ENCODE assay signal across 27 cellular contexts in the genomic region with DNA sequence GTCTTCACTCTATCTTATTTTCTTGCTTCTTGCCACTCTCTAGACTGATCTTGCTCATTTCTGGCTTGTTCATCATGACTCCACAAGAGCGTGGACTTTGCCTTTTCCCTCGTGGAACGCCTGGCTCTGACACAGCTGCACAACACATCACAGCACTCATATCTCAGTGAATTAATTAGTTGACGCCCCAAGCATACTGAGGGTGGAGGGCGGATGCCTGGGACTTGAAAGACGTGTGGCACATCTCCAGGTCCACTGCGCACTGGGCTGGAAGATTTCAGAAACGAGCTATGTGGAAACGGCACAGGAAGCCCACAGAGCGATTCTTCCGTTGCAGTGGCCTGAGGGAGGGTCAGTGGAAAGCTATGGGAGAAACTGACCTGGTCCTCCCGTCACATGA.
"Had no signal": no experiment of that assay in that cellular context is flagged by ENCODE, and none has a peak within 500 bp of the region (broad histone marks: within the 10 kb centered on the region; RNA-seq: fewer than 3 reads in every experiment).

No MANE protein-coding gene starts in this region.

- H3K4me3 ChIP-seq: adrenal gland, ascending aorta, pancreas, SJCRH30, smooth muscle cell, thoracic aorta, upper lobe of left lung had no signal

- DNase-seq: activated CD4-positive, alpha-beta T cell treated with anti-CD3 and anti-CD28 coated beads for 1 hour; activated CD4-positive, alpha-beta T cell treated with anti-CD3 and anti-CD28 coated beads, Interleukin-2, amount 50 U/mL, for 1 hour; activated gamma-delta T cell treated with Interleukin-2 at 50 U/mL for 16 hours; activated T-cell treated with anti-CD3 and anti-CD28 coated beads, Interleukin-2, amount 50 U/mL, for 1 hour; adrenal gland; brain microvascular endothelial cell; central memory CD4-positive, alpha-beta T cell; dermis blood vessel endothelial cell; effector memory CD4-positive, alpha-beta T cell; foreskin melanocyte; hypothalamus; islet precursor cell; naive thymus-derived CD4-positive, alpha-beta T cell; pancreas; SJCRH30; stimulated activated CD4-positive, alpha-beta T cell treated with anti-CD3 and anti-CD28 coated beads, Interleukin-15, amount 100 ng/mL, for 24 hours; T-cell; T-helper 9 cell; upper lobe of left lung had no signal

- H3K27ac Mint-ChIP-seq: activated naive CD8-positive, alpha-beta T cell; memory B cell; stimulated activated memory B cell treated with anti-CD40 and anti-IgM and Interleukin-4, amounts not matched to agents 10 μg/mL and 1 μg/mL and 100 μg/mL, for 72 hours; T-cell had no signal

- ATAC-seq: naive thymus-derived CD4-positive, alpha-beta T cell; sciatic nerve; stimulated activated memory B cell treated with anti-CD40 and anti-IgM and Interleukin-4, amounts not matched to agents 10 μg/mL and 1 μg/mL and 100 μg/mL, for 72 hours; T-cell had no signal

- H3K27me3 Mint-ChIP-seq: activated naive CD8-positive, alpha-beta T cell had no signal

- H3K36me3 Mint-ChIP-seq: activated naive CD8-positive, alpha-beta T cell; memory B cell; stimulated activated memory B cell treated with anti-CD40 and anti-IgM and Interleukin-4, amounts not matched to agents 10 μg/mL and 1 μg/mL and 100 μg/mL, for 72 hours; T-cell had no signal

- H3K27me3 ChIP-seq: adrenal gland, ascending aorta, brain microvascular endothelial cell, pancreas, upper lobe of left lung had no signal

- H3K36me3 ChIP-seq: adrenal gland, ascending aorta, brain microvascular endothelial cell, neutrophil, pancreas, SJCRH30, thoracic aorta, upper lobe of left lung had no signal

- H3K9me3 Mint-ChIP-seq: memory B cell; stimulated activated memory B cell treated with anti-CD40 and anti-IgM and Interleukin-4, amounts not matched to agents 10 μg/mL and 1 μg/mL and 100 μg/mL, for 72 hours; T-cell had no signal

- H3K9me3 ChIP-seq: adrenal gland, ascending aorta, neutrophil, pancreas, SJCRH30, thoracic aorta, upper lobe of left lung had no signal

- H3K4me1 Mint-ChIP-seq: T-cell had no signal

- H3K27ac ChIP-seq: adrenal gland, ascending aorta, brain microvascular endothelial cell, neutrophil, pancreas, SJCRH30, thoracic aorta, upper lobe of left lung had no signal

- H3K4me2 ChIP-seq: smooth muscle cell had no signal

- H3K4me3 Mint-ChIP-seq: activated naive CD8-positive, alpha-beta T cell; memory B cell; naive thymus-derived CD4-positive, alpha-beta T cell; stimulated activated memory B cell treated with anti-CD40 and anti-IgM and Interleukin-4, amounts not matched to agents 10 μg/mL and 1 μg/mL and 100 μg/mL, for 72 hours; T-cell had no signal

- H3K4me1 ChIP-seq: adrenal gland, ascending aorta, pancreas, SJCRH30, upper lobe of left lung had no signal

- FAIRE-seq: pancreas had no signal
